Comparison of ENCODE assay signal across 8 cellular contexts in genomic region chr14:93033983-93034670, GRCh38.
DNase-seq lines count a peak whose midpoint lies in the region; ATAC-seq and TF ChIP-seq lines count a peak whose summit lies in the region.

No MANE protein-coding gene starts in this region.

- no peak for TF ChIP-seq POLR2A in spleen (IDR thresholded peaks at IDR 0.05)

- TF ChIP-seq CTCF in fibroblast of mammary gland (conservative IDR thresholded peaks at IDR 0.05; ENCODE audit: control insufficient read depth, insufficient read depth, low read depth, low read length) (peak; percentile 35), spleen (IDR thresholded peaks at IDR 0.05 in 8 of 11, conservative IDR thresholded peaks at IDR 0.05 in 3 of 11) (peak; percentile 31 to 78 (median 63))

- DNase-seq in NCI-H82 (lab: John Stamatoyannopoulos, UW) (peak; percentile 37), NCI-H82 treated with DMSO at 0.1 percent for 48 hours (lab: John Stamatoyannopoulos, UW; ENCODE audit: unreplicated experiment) (no peak), fibroblast of mammary gland (ENCODE audit: low read depth) (no peak), spleen (peak; percentile 90), AML-193 (lab: John Stamatoyannopoulos, UW) (no peak), HCEC 1CT (no peak)
- peak; percentile 21 to 39 (median 22) for DNase-seq in activated CD8-positive, alpha-beta memory T cell treated with anti-CD3 and anti-CD28 coated beads for 48 hours (ENCODE audit: low read depth in 2 of 3, low spot score in 2 of 3)

- peaks cover 0 to 13% (median 0%) of the 10 kb centered on the region in 6 donors for H3K36me3 ChIP-seq in spleen

- no peak overlapping the region for H3K4me3 ChIP-seq in fibroblast of mammary gland (ENCODE audit: control insufficient read depth, low read depth, low read length)
- peak overlapping the region in 1 of 8 donors; percentile 25 for H3K4me3 ChIP-seq in spleen

- 42 to 58% (median 42%) methylated on average over 4 to 7 of the region's 7 CpGs for WGBS in spleen, 5 donors

- peaks cover 40 to 97% (median 79%) of the 10 kb centered on the region in 6 donors for H3K4me1 ChIP-seq in spleen

- H3K9me3 ChIP-seq in spleen = no peaks in the 10 kb centered on the region

- peak; percentile 47 for ATAC-seq in HG03442 (IDR thresholded peaks at IDR 0.05; ENCODE audit: unreplicated experiment)

- no peaks in the 10 kb centered on the region for H3K27me3 ChIP-seq in spleen (replicated peaks in 1 of 7)

- intact Hi-C loops in spleen (cut with DNase I; ENCODE audit: low total_unique reads) = no loop called here

- H3K27ac ChIP-seq in spleen = peak overlapping the region; percentile 22 to 84 (median 46)

Comparison
In these comparisons a context has a peak if more than half of its experiments do, and no peak if none do; other contexts are left out.
1. DNase-seq: peak in NCI-H82 (single experiment), activated CD8-positive, alpha-beta memory T cell treated with anti-CD3 and anti-CD28 coated beads for 48 hours (3 of 3) and spleen (single experiment); none in NCI-H82 treated with DMSO at 0.1 percent for 48 hours (single experiment), fibroblast of mammary gland (single experiment), AML-193 (0 of 2) and HCEC 1CT (single experiment).